In genomic region chr12:40313928-40314327, GRCh38 we compare ENCODE assay signal across 10 cellular contexts.
A peak's percentile ranks its signal among the peaks of the same experiment; 100 is the strongest.
DNase-seq lines count a peak whose midpoint lies in the region; ATAC-seq lines count a peak whose summit lies in the region.
"Had no signal": no experiment of that assay in that cellular context is flagged by ENCODE, and none has a peak within 500 bp of the region (broad histone marks: within the 10 kb centered on the region; RNA-seq: fewer than 3 reads in every experiment).

No MANE protein-coding gene starts in this region.

- no peaks in the 10 kb centered on the region for H3K36me3 ChIP-seq in skeletal muscle satellite cell (ENCODE audit: insufficient read depth, low read length)

- H3K4me3 ChIP-seq in skeletal muscle satellite cell (ENCODE audit: low read length) = no peak overlapping the region

- peaks cover 0 to 2% (median 0%) of the 10 kb centered on the region in 3 donors for H3K27me3 Mint-ChIP-seq in immature natural killer cell (ENCODE audit: low read depth in 3 of 3)

- H3K4me1 ChIP-seq in skeletal muscle satellite cell (ENCODE audit: control insufficient read depth, insufficient read depth, low read length) = no peaks in the 10 kb centered on the region

- DNase-seq in activated naive CD4-positive, alpha-beta T cell treated with Interleukin-2 at 50 U/mL for 16 hours = no peak
- DNase-seq in immature natural killer cell = no peak
- no peak for DNase-seq in Ammon's horn (ENCODE audit: low spot score)
- DNase-seq: NCI-H1930 had no signal

- H3K9me3 ChIP-seq in skeletal muscle satellite cell (replicated peaks; ENCODE audit: low read length) = no peaks in the 10 kb centered on the region

- peak overlapping the region; percentile 33 for H3K4me2 ChIP-seq in skeletal muscle satellite cell (ENCODE audit: low read length)

- H3K9ac ChIP-seq in skeletal muscle satellite cell (ENCODE audit: low read depth, low read length) = no peak overlapping the region

- H3K4me3 Mint-ChIP-seq in immature natural killer cell = no peak overlapping the region
- H3K4me3 Mint-ChIP-seq: nephron had no signal

- H3K9me3 Mint-ChIP-seq in immature natural killer cell = peaks cover 0 to 9% (median 0%) of the 10 kb centered on the region in 6 donors
- H3K9me3 Mint-ChIP-seq: nephron had no signal

- H3K27me3 ChIP-seq in skeletal muscle satellite cell (ENCODE audit: control insufficient read depth, insufficient read depth, low read length) = no peaks in the 10 kb centered on the region

- H3K4me1 Mint-ChIP-seq in immature natural killer cell = no peaks in the 10 kb centered on the region
- H3K4me1 Mint-ChIP-seq: nephron had no signal

- no peaks in the 10 kb centered on the region for H3K36me3 Mint-ChIP-seq in immature natural killer cell

- ATAC-seq in GM18870 (IDR thresholded peaks at IDR 0.05; ENCODE audit: unreplicated experiment) = peak; percentile 73
- ATAC-seq in HG02571 (IDR thresholded peaks at IDR 0.05; ENCODE audit: unreplicated experiment) = peak; percentile 57
- peak; percentile 92 for ATAC-seq in HG03378 (IDR thresholded peaks at IDR 0.05; ENCODE audit: unreplicated experiment)
- ATAC-seq: esophagus mucosa had no signal

- H3K27ac Mint-ChIP-seq in immature natural killer cell = no peak overlapping the region
- H3K27ac Mint-ChIP-seq: nephron had no signal
